In genomic region chr10:62182595-62182994, GRCh38 we compare ENCODE assay signal across 25 cellular contexts.
DNase-seq lines count a peak whose midpoint lies in the region; ATAC-seq and TF ChIP-seq lines count a peak whose summit lies in the region.
"Had no signal": no experiment of that assay in that cellular context is flagged by ENCODE, and none has a peak within 500 bp of the region (broad histone marks: within the 10 kb centered on the region; RNA-seq: fewer than 3 reads in every experiment).

No MANE protein-coding gene starts in this region.

- BruUV-seq in Panc1 (replicated peaks; lab: Mats Ljungman, UMichigan) = no TSS peak
- BruUV-seq in A673 (replicated peaks; lab: Mats Ljungman, UMichigan) = no TSS peak

- H4K12ac ChIP-seq in trophoblast cell (ENCODE audit: low read depth, low read length) = no peak overlapping the region

- ATAC-seq in activated T-cell treated with anti-CD3 and anti-CD28 coated beads, Interleukin-2, amount 50 U/mL, for 4 hours = no peak
- ATAC-seq in Panc1 = no peak
- ATAC-seq in activated naive CD4-positive, alpha-beta T cell treated with anti-CD3 and anti-CD28 coated beads, Interleukin-2, amount 50 U/mL, for 72 hours = no peak
- ATAC-seq: A549, HCT116 had no signal

- H3K9me3 Mint-ChIP-seq in activated T-cell treated with anti-CD3 and anti-CD28 coated beads, Interleukin-2, amount 50 U/mL, for 24 hours = peaks cover 21% of the 10 kb centered on the region
- peaks cover 15% of the 10 kb centered on the region for H3K9me3 Mint-ChIP-seq in activated T-cell treated with anti-CD3 and anti-CD28 coated beads, Interleukin-2, amount 50 U/mL, for 4 hours
- H3K9me3 Mint-ChIP-seq in activated naive CD4-positive, alpha-beta T cell treated with anti-CD3 and anti-CD28 coated beads, Interleukin-2, amount 50 U/mL, for 72 hours = peaks cover 23 to 24% of the 10 kb centered on the region in 2 donors

- H2BK12ac ChIP-seq in trophoblast cell (ENCODE audit: low read length) = peak overlapping the region; percentile 65

- no peak overlapping the region for H2AFZ ChIP-seq in trophoblast cell (ENCODE audit: insufficient read depth, low read length, poor library complexity)

- peaks cover 84% of the 10 kb centered on the region for H3K4me1 Mint-ChIP-seq in activated T-cell treated with anti-CD3 and anti-CD28 coated beads, Interleukin-2, amount 50 U/mL, for 24 hours (ENCODE audit: low read depth)
- peaks cover 78% of the 10 kb centered on the region for H3K4me1 Mint-ChIP-seq in activated T-cell treated with anti-CD3 and anti-CD28 coated beads, Interleukin-2, amount 50 U/mL, for 4 hours (ENCODE audit: low read depth)

- peak overlapping the region; percentile 11 for H2BK120ac ChIP-seq in trophoblast cell (ENCODE audit: insufficient read depth, low read length, poor library complexity)

- H3K18ac ChIP-seq in trophoblast cell (ENCODE audit: low read length) = no peak overlapping the region

- no peak overlapping the region for H3K14ac ChIP-seq in trophoblast cell (ENCODE audit: low read length)

- no peak for TF ChIP-seq CTCF in Panc1 (IDR thresholded peaks at IDR 0.05)
- no peak for TF ChIP-seq CTCF in A673 (conservative IDR thresholded peaks at IDR 0.05; ENCODE audit: low read depth, low read length)

- peak overlapping the region; percentile 13 for H4K91ac ChIP-seq in trophoblast cell (ENCODE audit: low read depth, low read length)

- no peak overlapping the region for H3K23ac ChIP-seq in trophoblast cell (ENCODE audit: low read length)

- in situ Hi-C loops in Panc1 (cut with HindIII; ENCODE audit: low pct_unique_long_range_greater_than_20kb, low sequenced_read_pairs) = no loop called here

- no peak overlapping the region for H3K4me3 ChIP-seq in Panc1 (ENCODE audit: low read depth in 2 of 2, low read length in 2 of 2)
- H3K4me3 ChIP-seq in trophoblast cell (ENCODE audit: low read depth, low read length) = no peak overlapping the region
- H3K4me3 ChIP-seq in A673 (ENCODE audit: low read depth, low read length, poor library complexity, severe bottlenecking) = no peak overlapping the region
- H3K4me3 ChIP-seq: A549, heart right ventricle, lung, mucosa of descending colon, sigmoid colon, SJCRH30 had no signal

- H3K9me3 ChIP-seq in Panc1 (ENCODE audit: control insufficient read depth, insufficient read depth, low read depth, low read length) (0 out of 2 replicates have a peak, but pooled peaks cover 3% of the 10 kb centered on the region), trophoblast cell (ENCODE audit: insufficient read depth, low read depth, low read length) (no peaks in the 10 kb centered on the region), A673 (ENCODE audit: low read depth, low read length, poor library complexity, severe bottlenecking) (peaks cover 6% of the 10 kb centered on the region)
- H3K9me3 ChIP-seq: A549, BE2C, mucosa of descending colon, sigmoid colon, SJCRH30 had no signal

- POLR2A ChIA-PET in Panc1 (lab: Charles Lee) (no interaction called here), A673 (lab: Charles Lee; ENCODE audit: low non-redundant PET) (no interaction called here)

- H3K4me3 Mint-ChIP-seq in activated T-cell treated with anti-CD3 and anti-CD28 coated beads, Interleukin-2, amount 50 U/mL, for 24 hours = no peak overlapping the region
- H3K4me3 Mint-ChIP-seq in activated T-cell treated with anti-CD3 and anti-CD28 coated beads, Interleukin-2, amount 50 U/mL, for 4 hours = no peak overlapping the region

- H3K27me3 Mint-ChIP-seq in activated T-cell treated with anti-CD3 and anti-CD28 coated beads, Interleukin-2, amount 50 U/mL, for 24 hours = no peaks in the 10 kb centered on the region
- H3K27me3 Mint-ChIP-seq in activated T-cell treated with anti-CD3 and anti-CD28 coated beads, Interleukin-2, amount 50 U/mL, for 4 hours (ENCODE audit: low read depth) = no peaks in the 10 kb centered on the region

- H3K36me3 ChIP-seq in Panc1 (ENCODE audit: control insufficient read depth, insufficient read depth, low read length) (no peaks in the 10 kb centered on the region), trophoblast cell (ENCODE audit: control insufficient read depth in 1 of 2, insufficient read depth in 2 of 2, low read length in 2 of 2) (peaks cover 0 to 2% of the 10 kb centered on the region in 2 experiments), A673 (ENCODE audit: insufficient read depth, low read length, poor library complexity, severe bottlenecking) (no peaks in the 10 kb centered on the region)
- H3K36me3 ChIP-seq: BE2C, brain microvascular endothelial cell, heart right ventricle, sigmoid colon, SJCRH30 had no signal

- intact Hi-C loops in Panc1 (cut with micrococcal nuclease; ENCODE audit: unreplicated experiment) (no loop called here), A673 (cut with micrococcal nuclease; ENCODE audit: unreplicated experiment) (no loop called here)

- H3K79me2 ChIP-seq in trophoblast cell (ENCODE audit: control insufficient read depth, insufficient read depth, low read length, poor library complexity) = no peaks in the 10 kb centered on the region

- no peak overlapping the region for H3K4ac ChIP-seq in trophoblast cell (ENCODE audit: low read depth, low read length)

- peak overlapping the region; percentile 90 for H3K27ac Mint-ChIP-seq in activated T-cell treated with anti-CD3 and anti-CD28 coated beads, Interleukin-2, amount 50 U/mL, for 24 hours
- H3K27ac Mint-ChIP-seq in activated naive CD4-positive, alpha-beta T cell treated with anti-CD3 and anti-CD28 coated beads, Interleukin-2, amount 50 U/mL, for 72 hours = peak overlapping the region; percentile 91 to 99

- CTCF ChIA-PET in Panc1 (lab: Charles Lee) (no interaction called here), A673 (lab: Charles Lee) (no interaction called here)

- no peak overlapping the region for H3K9ac ChIP-seq in trophoblast cell (ENCODE audit: low read length)

- no peak overlapping the region for H2BK5ac ChIP-seq in trophoblast cell (ENCODE audit: low read depth, low read length, poor library complexity)

- no peak overlapping the region for H4K8ac ChIP-seq in trophoblast cell (ENCODE audit: low read depth, low read length)

- no peak for DNase-seq in activated T-cell treated with anti-CD3 and anti-CD28 coated beads, Interleukin-2, amount 50 U/mL, for 24 hours
- DNase-seq in activated T-cell treated with anti-CD3 and anti-CD28 coated beads, Interleukin-2, amount 50 U/mL, for 4 hours = no peak
- no peak for DNase-seq in Panc1 (ENCODE audit: low read depth, low spot score)
- DNase-seq in activated naive CD4-positive, alpha-beta T cell treated with anti-CD3 and anti-CD28 coated beads, Interleukin-2, amount 50 U/mL, for 72 hours (ENCODE audit: low spot score in 2 of 2) = no peak
- DNase-seq in trophoblast cell = no peak
- no peak for DNase-seq in NCI-H2107 treated with DMSO at 0.1 percent for 48 hours (lab: John Stamatoyannopoulos, UW; ENCODE audit: unreplicated experiment)
- no peak for DNase-seq in DMS114 treated with DMSO at 0.1 percent for 48 hours (lab: John Stamatoyannopoulos, UW; ENCODE audit: unreplicated experiment)
- no peak for DNase-seq in A673 (ENCODE audit: low spot score)
- DNase-seq: BE2C, brain microvascular endothelial cell, Calu3, EL, erythroblast, foreskin fibroblast, heart right ventricle, IMR-90, mucosa of descending colon, NCI-H1105, NCI-H1930, NCI-H526 treated with DMSO at 0.1 percent for 48 hours, sigmoid colon, SJCRH30 had no signal

- H3K27ac ChIP-seq in Panc1 (ENCODE audit: low read length) = peak overlapping the region; percentile 54; the same call in 1 of the 2 replicates
- no peak overlapping the region for H3K27ac ChIP-seq in trophoblast cell (ENCODE audit: low read depth, low read length)
- no peak overlapping the region for H3K27ac ChIP-seq in A673 (ENCODE audit: low read depth, low read length, poor library complexity, severe bottlenecking)
- H3K27ac ChIP-seq: A549, brain microvascular endothelial cell, sigmoid colon, SJCRH30 had no signal

- peaks cover 10% of the 10 kb centered on the region for H3K79me1 ChIP-seq in trophoblast cell (ENCODE audit: low read length)

- H3K4me2 ChIP-seq in trophoblast cell (ENCODE audit: low read length) = no peak overlapping the region
- H3K4me2 ChIP-seq: A549 had no signal

- WGBS in trophoblast cell (ENCODE audit: extremely low coverage, insufficient coverage, insufficient read length) = no CpG with 5 or more reads among the region's 4 CpGs

- peaks cover 55% of the 10 kb centered on the region for H3K36me3 Mint-ChIP-seq in activated T-cell treated with anti-CD3 and anti-CD28 coated beads, Interleukin-2, amount 50 U/mL, for 24 hours (ENCODE audit: low read depth)
- peaks cover 4% of the 10 kb centered on the region for H3K36me3 Mint-ChIP-seq in activated T-cell treated with anti-CD3 and anti-CD28 coated beads, Interleukin-2, amount 50 U/mL, for 4 hours (ENCODE audit: insufficient read depth)
- H3K36me3 Mint-ChIP-seq in activated naive CD4-positive, alpha-beta T cell treated with anti-CD3 and anti-CD28 coated beads, Interleukin-2, amount 50 U/mL, for 72 hours = peaks cover 30 to 53% of the 10 kb centered on the region in 2 donors

- H3K4me1 ChIP-seq in Panc1 (ENCODE audit: control insufficient read depth, insufficient read depth, low read length) = peaks cover 5% of the 10 kb centered on the region
- H3K4me1 ChIP-seq in trophoblast cell (ENCODE audit: control insufficient read depth in 1 of 2, insufficient read depth in 2 of 2, low read length in 2 of 2) = peaks cover 2 to 5% of the 10 kb centered on the region in 2 experiments
- no peaks in the 10 kb centered on the region for H3K4me1 ChIP-seq in A673 (ENCODE audit: insufficient read depth, low read length, poor library complexity, severe bottlenecking)
- H3K4me1 ChIP-seq: BE2C, SJCRH30 had no signal

- H3K27me3 ChIP-seq in Panc1 (ENCODE audit: control insufficient read depth, insufficient read depth, low read length) (no peaks in the 10 kb centered on the region), trophoblast cell (ENCODE audit: insufficient read depth, low read length) (no peaks in the 10 kb centered on the region), A673 (replicated peaks; ENCODE audit: insufficient read depth, low read depth, low read length, poor library complexity) (no peaks in the 10 kb centered on the region)
- H3K27me3 ChIP-seq: BE2C, brain microvascular endothelial cell, heart right ventricle, sigmoid colon, SJCRH30 had no signal

- peak overlapping the region; percentile 99 for H2AK5ac ChIP-seq in trophoblast cell (ENCODE audit: low read length)
